8 cellular contexts compared by ENCODE assay signal in genomic region chr10:38010150-38010903, GRCh38. TPM values are rescaled to one million over a fixed set of nuclear protein-coding genes. Genes with fewer than 3 reads are reported as not detected.
DNase-seq lines count a peak whose midpoint lies in the region; ATAC-seq and TF ChIP-seq lines count a peak whose summit lies in the region.

TSS of gene ZNF33A (plus strand) at chr10:38010675. CDS start at chr10:38012342, 1,667 bp downstream.

- peaks cover 48% of the 10 kb centered on the region for H3K4me1 Mint-ChIP-seq in brain

- peak; percentile 93 for DNase-seq in A172 (ENCODE audit: low spot score)
- peak; percentile 87 for DNase-seq in NCI-H2107 treated with DMSO at 0.1 percent for 48 hours (lab: John Stamatoyannopoulos, UW; ENCODE audit: unreplicated experiment)
- DNase-seq in UCSD-AML1 (lab: John Stamatoyannopoulos, UW; ENCODE audit: unreplicated experiment), result peak; percentile 94
- DNase-seq in iPS DF 6.9 (ENCODE audit: low read depth, low spot score), result peak; percentile 75
- DNase-seq in gastrocnemius medialis, result peak; percentile 90 to 94

- TF ChIP-seq POLR2A in GM18526 (IDR thresholded peaks at IDR 0.05; ENCODE audit: extremely low read depth, insufficient read length) (peak; percentile 68), gastrocnemius medialis (IDR thresholded peaks at IDR 0.05) (peak; percentile 39 to 67)

- H3K4me1 ChIP-seq in iPS DF 6.9 (ENCODE audit: control insufficient read depth, insufficient read depth, low read length) (no peaks in the 10 kb centered on the region), gastrocnemius medialis (peaks cover 9 to 10% of the 10 kb centered on the region in 2 donors)

- no CpG with 5 or more reads among the region's 46 CpGs for WGBS in iPS DF 6.9 (ENCODE audit: insufficient coverage, insufficient read length)

- H3K27me3 Mint-ChIP-seq in brain, result peaks cover 22% of the 10 kb centered on the region

- H3K9me3 ChIP-seq in iPS DF 6.9 (ENCODE audit: control insufficient read depth, insufficient read depth, low read length), result no peaks in the 10 kb centered on the region
- H3K9me3 ChIP-seq in gastrocnemius medialis, result no peaks in the 10 kb centered on the region

- intact Hi-C loops in gastrocnemius medialis (cut with DNase I; ENCODE audit: low total_unique reads), result loop anchor here (1.0 to 10.0 kb wide), 4 partner anchors 34 to 394 kb away; partner anchors contain the start of genes ZNF248, ZNF25 and ZNF37A

- peaks cover 28% of the 10 kb centered on the region for H3K36me3 Mint-ChIP-seq in brain

- H3K9me3 Mint-ChIP-seq in brain, result peaks cover 0 to 4% (median 0%) of the 10 kb centered on the region in 5 experiments

- H3K27ac ChIP-seq in iPS DF 6.9 (ENCODE audit: low read length) (no peak within 1 kb of the TSS), gastrocnemius medialis (peak within 1 kb of the TSS; percentile 96 to 99 (median 98))

- H3K4me3 Mint-ChIP-seq in brain, result peak within 1 kb of the TSS; percentile 88 to 90 (median 89)

- H3K4me3 ChIP-seq in iPS DF 6.9 (ENCODE audit: low read length) (peak within 1 kb of the TSS; percentile 62; the same call in 1 of the 2 replicates), gastrocnemius medialis (peak within 1 kb of the TSS; percentile 82 to 95 (median 87))

- peak within 1 kb of the TSS; percentile 94 to 100 (median 99) for H3K27ac Mint-ChIP-seq in brain

- in situ Hi-C loops in gastrocnemius medialis (cut with MboI; ENCODE audit: low sequenced_read_pairs in 4 of 4), result no loop called here

- TF ChIP-seq CTCF in brain (conservative IDR thresholded peaks at IDR 0.05) (peak in 1 of 2 experiments; percentile 18), gastrocnemius medialis (IDR thresholded peaks at IDR 0.05 in 4 of 5, conservative IDR thresholded peaks at IDR 0.05 in 1 of 5) (peak in 1 of 5 experiments; percentile 27)

- ATAC-seq in HG03066 (IDR thresholded peaks at IDR 0.05; ENCODE audit: low read depth, unreplicated experiment), result peak; percentile 83
- peak; percentile 96 to 98 for ATAC-seq in gastrocnemius medialis

- H3K27me3 ChIP-seq in iPS DF 6.9 (ENCODE audit: control insufficient read depth, insufficient read depth, low read length), result 0 out of 2 replicates have a peak, but pooled peaks cover 1% of the 10 kb centered on the region
- no peaks in the 10 kb centered on the region for H3K27me3 ChIP-seq in gastrocnemius medialis

- H3K36me3 ChIP-seq in iPS DF 6.9 (ENCODE audit: control insufficient read depth, insufficient read depth, low read length) (no peaks in the 10 kb centered on the region), gastrocnemius medialis (peaks cover 0 to 25% of the 10 kb centered on the region in 2 donors)

RNA-seq across cellular contexts. Expression of gene ZNF33A, which starts in this region (rescaled TPM):
- total RNA-seq in A172 (2014; rRNA removed; shearing (Covaris generic)), result 17.4 and 18.4 TPM in 2 replicates
- 7.2 TPM for polyA plus RNA-seq in brain (ENCODE audit: insufficient read depth, low read depth, low replicate concordance)
- total RNA-seq in gastrocnemius medialis, result 10 to 100 TPM; 14.3 to 31.1 (median 16.8) TPM
